Comparison of ENCODE assay signal across 10 cellular contexts in genomic region chr2:45170191-45170975, GRCh38.
DNase-seq lines count a peak whose midpoint lies in the region; ATAC-seq and TF ChIP-seq lines count a peak whose summit lies in the region.
"Had no signal": no experiment of that assay in that cellular context is flagged by ENCODE, and none has a peak within 500 bp of the region (broad histone marks: within the 10 kb centered on the region; RNA-seq: fewer than 3 reads in every experiment).

No MANE protein-coding gene starts in this region.

- no peak overlapping the region for H3K27ac Mint-ChIP-seq in activated CD4-positive, alpha-beta T cell treated with anti-CD3 and anti-CD28 coated beads for 36 hours

- H3K27me3 Mint-ChIP-seq in activated CD4-positive, alpha-beta T cell treated with anti-CD3 and anti-CD28 coated beads for 36 hours, result peaks cover 57% of the 10 kb centered on the region

- DNase-seq in activated CD4-positive, alpha-beta T cell treated with anti-CD3 and anti-CD28 coated beads for 36 hours, result peak; percentile 16
- DNase-seq in activated CD4-positive, alpha-beta T cell treated with anti-CD3 and anti-CD28 coated beads, Interleukin-2, amount 50 U/mL, for 1 hour, result no peak
- DNase-seq in dermis blood vessel endothelial cell (peak; percentile 33), uterus (no peak), GM03348 (ENCODE audit: low spot score) (no peak), CD1c-positive myeloid dendritic cell (ENCODE audit: extremely low spot score) (no peak)
- no peak for DNase-seq in stimulated activated CD4-positive, alpha-beta T cell treated with anti-CD3 and anti-CD28 coated beads, Interleukin-4, amount 100 ng/mL, for 1 hour
- DNase-seq: 8988T, NCI-H510A had no signal

- CTCF ChIA-PET in activated CD4-positive, alpha-beta T cell treated with anti-CD3 and anti-CD28 coated beads for 36 hours (lab: Charles Lee), result interaction anchor here (2.0 kb wide), 1 partner anchor 324 kb away, joined by 4 read pairs; no protein-coding TSS in a partner anchor

- H3K36me3 Mint-ChIP-seq in activated CD4-positive, alpha-beta T cell treated with anti-CD3 and anti-CD28 coated beads for 36 hours (ENCODE audit: low read depth), result no peaks in the 10 kb centered on the region

- no peaks in the 10 kb centered on the region for H3K9me3 Mint-ChIP-seq in activated CD4-positive, alpha-beta T cell treated with anti-CD3 and anti-CD28 coated beads for 36 hours (ENCODE audit: low read depth)

- TF ChIP-seq CTCF in uterus (IDR thresholded peaks at IDR 0.05), result no peak

- no peaks in the 10 kb centered on the region for H3K36me3 ChIP-seq in mesodermal cell (ENCODE audit: control insufficient read depth, insufficient read depth, low read length)
- H3K36me3 ChIP-seq in uterus, result no peaks in the 10 kb centered on the region

- ATAC-seq in activated CD4-positive, alpha-beta T cell treated with anti-CD3 and anti-CD28 coated beads for 36 hours, result no peak

- WGBS in mesodermal cell (ENCODE audit: insufficient coverage in 2 of 2), 2 experiments, result 16% methylated on average over 33 to 38 of the region's 46 CpGs

- H3K4me3 ChIP-seq in mesodermal cell (ENCODE audit: extremely low read depth, insufficient read depth, low read length, poor library complexity, severe bottlenecking) (peak overlapping the region; percentile 40), uterus (peak overlapping the region in 1 of 2 donors; percentile 34)

- POLR2A ChIA-PET in activated CD4-positive, alpha-beta T cell treated with anti-CD3 and anti-CD28 coated beads for 36 hours (lab: Charles Lee), result interaction anchor here (0.6 kb wide), 1 partner anchor 72 kb away, joined by 3 read pairs; no protein-coding TSS in a partner anchor

- H3K4me1 ChIP-seq in mesodermal cell (ENCODE audit: control insufficient read depth, insufficient read depth, low read length, poor library complexity, severe bottlenecking) (peaks cover 7% of the 10 kb centered on the region), uterus (no peaks in the 10 kb centered on the region)

- no peak for TF ChIP-seq POLR2A in uterus (IDR thresholded peaks at IDR 0.05)

- peaks cover 9 to 11% of the 10 kb centered on the region in 2 donors for H3K27me3 ChIP-seq in uterus

- no peak overlapping the region for H3K4me3 Mint-ChIP-seq in activated CD4-positive, alpha-beta T cell treated with anti-CD3 and anti-CD28 coated beads for 36 hours

- H3K4me1 Mint-ChIP-seq in activated CD4-positive, alpha-beta T cell treated with anti-CD3 and anti-CD28 coated beads for 36 hours, result peaks cover 4% of the 10 kb centered on the region

- H3K9me3 ChIP-seq in mesodermal cell (ENCODE audit: control insufficient read depth, low read length) (no peaks in the 10 kb centered on the region), uterus (no peaks in the 10 kb centered on the region)

- no peak overlapping the region for H3K27ac ChIP-seq in mesodermal cell (ENCODE audit: low read depth, low read length, severe bottlenecking)
- H3K27ac ChIP-seq in uterus, result peak overlapping the region; percentile 41 to 66

- intact Hi-C loops in activated CD4-positive, alpha-beta T cell treated with anti-CD3 and anti-CD28 coated beads for 36 hours (cut with DNase I, micrococcal nuclease), result loop anchor here in 1 of 2 experiments (5.0 kb wide), 1 partner anchor 163 kb away; the partner anchor contains the start of gene SIX2
- intact Hi-C loops in uterus (cut with DNase I; ENCODE audit: low total_unique reads), result no loop called here

Comparison
In these comparisons a context has a peak if more than half of its experiments do, and no peak if none do; other contexts are left out.
1. DNase-seq: peak in activated CD4-positive, alpha-beta T cell treated with anti-CD3 and anti-CD28 coated beads for 36 hours (single experiment) and dermis blood vessel endothelial cell (single experiment); none in activated CD4-positive, alpha-beta T cell treated with anti-CD3 and anti-CD28 coated beads, Interleukin-2, amount 50 U/mL, for 1 hour (single experiment), uterus (0 of 2), GM03348 (single experiment), stimulated activated CD4-positive, alpha-beta T cell treated with anti-CD3 and anti-CD28 coated beads, Interleukin-4, amount 100 ng/mL, for 1 hour (single experiment) and CD1c-positive myeloid dendritic cell (single experiment).